Comparison of ENCODE assay signal across 13 cellular contexts in genomic region chr2:71930073-71930681, GRCh38.
DNase-seq lines count a peak whose midpoint lies in the region; ATAC-seq and TF ChIP-seq lines count a peak whose summit lies in the region.
"Had no signal": no experiment of that assay in that cellular context is flagged by ENCODE, and none has a peak within 500 bp of the region (broad histone marks: within the 10 kb centered on the region; RNA-seq: fewer than 3 reads in every experiment).

No MANE protein-coding gene starts in this region.

- H3K27ac ChIP-seq in RWPE1: no peak overlapping the region
- H3K27ac ChIP-seq: cardiac muscle cell, parathyroid adenoma, PC-9 had no signal

- ATAC-seq in GM21825 (IDR thresholded peaks at IDR 0.05; ENCODE audit: unreplicated experiment): no peak

- POLR2A ChIA-PET in RWPE1 (lab: Yijun Ruan, JAX; ENCODE audit: low non-redundant PET): no interaction called here

- DNase-seq in DMS53 treated with DMSO at 0.1 percent for 48 hours (lab: John Stamatoyannopoulos, UW; ENCODE audit: unreplicated experiment) (peak; percentile 62), MG63 (peak; percentile 80), SK-N-DZ (ENCODE audit: low spot score) (peak; percentile 45), mucosa of gallbladder (ENCODE audit: low spot score) (peak; percentile 12), dedifferentiated amniotic fluid mesenchymal stem cell (ENCODE audit: extremely low spot score) (no peak), RWPE1 (ENCODE audit: low spot score) (no peak)
- DNase-seq: activated effector memory CD4-positive, alpha-beta T cell treated with Interleukin-2 at 50 U/mL for 16 hours; GOT3; PC-9; stimulated activated CD4-positive, alpha-beta T cell treated with anti-CD3 and anti-CD28 coated beads, Interleukin-4, amount 100 ng/mL, for 1 hour had no signal

- TF ChIP-seq CTCF in RWPE1 (conservative IDR thresholded peaks at IDR 0.05; ENCODE audit: low read depth): no peak

- CTCF ChIA-PET in RWPE1 (lab: Yijun Ruan, JAX): interaction anchor here (0.6 to 0.7 kb wide), 2 partner anchors 46 to 140 kb away, joined by 3 to 5 read pairs; no protein-coding TSS in a partner anchor

- H3K9me3 ChIP-seq in MG63: no peaks in the 10 kb centered on the region

- H3K4me3 ChIP-seq in MG63: no peak overlapping the region
- H3K4me3 ChIP-seq: cardiac muscle cell, PC-9 had no signal

- H3K27me3 ChIP-seq in MG63: no peaks in the 10 kb centered on the region
- H3K27me3 ChIP-seq: cardiac muscle cell had no signal

- H3K36me3 ChIP-seq in MG63: no peaks in the 10 kb centered on the region
- H3K36me3 ChIP-seq: cardiac muscle cell had no signal

Comparison
In these comparisons a context has a peak if more than half of its experiments do, and no peak if none do; other contexts are left out.
1. DNase-seq: peak in DMS53 treated with DMSO at 0.1 percent for 48 hours (single experiment), MG63 (single experiment), SK-N-DZ (single experiment) and mucosa of gallbladder (single experiment); none in dedifferentiated amniotic fluid mesenchymal stem cell (single experiment) and RWPE1 (single experiment).